28 cellular contexts compared by ENCODE assay signal in genomic region chr16:7284780-7285179, GRCh38. TPM values are rescaled to one million over a fixed set of nuclear protein-coding genes. Genes with fewer than 3 reads are reported as not detected.
"Had no signal": no experiment of that assay in that cellular context is flagged by ENCODE, and none has a peak within 500 bp of the region (broad histone marks: within the 10 kb centered on the region; RNA-seq: fewer than 3 reads in every experiment).

No MANE protein-coding gene starts in this region.

- H3K36me3 ChIP-seq: stomach, suprapubic skin, thoracic aorta, thyroid gland, tibial artery, tibial nerve, transverse colon, upper lobe of left lung, upper lobe of right lung, uterus, vagina had no signal

- H3K27me3 ChIP-seq: stomach, suprapubic skin, testis, thyroid gland, tibial artery, tibial nerve, transverse colon, upper lobe of left lung, upper lobe of right lung, uterus, vagina had no signal

- H3K27ac ChIP-seq: stomach, suprapubic skin, testis, thoracic aorta, thyroid gland, tibial artery, tibial nerve, transverse colon, upper lobe of left lung, upper lobe of right lung, uterus, vagina had no signal

- DNase-seq: stimulated activated CD4-positive, alpha-beta T cell treated with anti-CD3 and anti-CD28 coated beads, Interleukin-2, amount 100 ng/mL, for 48 hours; stimulated activated CD4-positive, alpha-beta T cell treated with anti-CD3 and anti-CD28 coated beads, Interleukin-4, amount 100 ng/mL, for 1 hour; stimulated activated CD4-positive, alpha-beta T cell treated with anti-CD3 and anti-CD28 coated beads, Interleukin-4, amount 100 ng/mL, for 24 hours; stimulated activated CD4-positive, alpha-beta T cell treated with anti-CD3 and anti-CD28 coated beads, Interleukin-4, amount 100 ng/mL, for 4 hours; stimulated activated CD8-positive, alpha-beta memory T cell treated with anti-CD3 and anti-CD28 coated beads, Interleukin-4, amount 100 ng/mL, for 48 hours; stimulated activated naive B cell treated with anti-CD40 and anti-IgM and Interleukin-4, amounts not matched to agents 10 μg/mL and 1 μg/mL and 100 μg/mL, for 72 hours; stimulated activated naive CD4-positive, alpha-beta T cell; stimulated activated naive CD4-positive, alpha-beta T cell treated with Interleukin-2 at 50 U/mL for 16 hours; stimulated activated naive CD8-positive, alpha-beta T cell treated with anti-CD3 and anti-CD28 coated beads, Interleukin-15, amount 100 ng/mL, for 72 hours; stimulated activated naive CD8-positive, alpha-beta T cell treated with anti-CD3 and anti-CD28 coated beads, Interleukin-15, Interleukin-2, amounts not matched to agents 100 U/mL and 50 U/mL, for 24 hours; stomach; substantia nigra; testis; thyroid gland; tibial artery; transverse colon; trophoblast cell; upper lobe of left lung; upper lobe of right lung; uterus had no signal

- H3K27ac Mint-ChIP-seq: stimulated activated effector memory CD8-positive, alpha-beta T cell treated with anti-CD3 and anti-CD28 coated beads, Interleukin-12 subunit alpha, Interleukin-12 subunit beta, amount 100 ng/mL, for 72 hours; stimulated activated memory B cell treated with anti-CD40 and anti-IgM and Interleukin-4, amounts not matched to agents 10 μg/mL and 1 μg/mL and 100 μg/mL, for 72 hours; stimulated activated naive B cell treated with anti-CD40 and anti-IgM and Interleukin-4, amounts not matched to agents 10 μg/mL and 1 μg/mL and 100 μg/mL, for 72 hours; stimulated activated naive CD8-positive, alpha-beta T cell treated with anti-CD3 and anti-CD28 coated beads, Interleukin-15, amount 100 ng/mL, for 72 hours; stimulated activated naive CD8-positive, alpha-beta T cell treated with anti-CD3 and anti-CD28 coated beads, Interleukin-15, Interleukin-2, amounts not matched to agents 100 ng/mL and 50 ng/mL, for 24 hours; type B pancreatic cell had no signal

- H3K36me3 Mint-ChIP-seq: stimulated activated effector memory CD8-positive, alpha-beta T cell treated with anti-CD3 and anti-CD28 coated beads, Interleukin-12 subunit alpha, Interleukin-12 subunit beta, amount 100 ng/mL, for 72 hours; stimulated activated memory B cell treated with anti-CD40 and anti-IgM and Interleukin-4, amounts not matched to agents 10 μg/mL and 1 μg/mL and 100 μg/mL, for 72 hours; stimulated activated naive B cell treated with anti-CD40 and anti-IgM and Interleukin-4, amounts not matched to agents 10 μg/mL and 1 μg/mL and 100 μg/mL, for 72 hours; type B pancreatic cell had no signal

- H3K4me3 ChIP-seq: stomach, suprapubic skin, testis, thoracic aorta, thyroid gland, tibial artery, tibial nerve, transverse colon, upper lobe of left lung, upper lobe of right lung, uterus, vagina had no signal

- H3K4me1 Mint-ChIP-seq: stimulated activated effector memory CD8-positive, alpha-beta T cell treated with anti-CD3 and anti-CD28 coated beads, Interleukin-12 subunit alpha, Interleukin-12 subunit beta, amount 100 ng/mL, for 72 hours; stimulated activated memory B cell treated with anti-CD40 and anti-IgM and Interleukin-4, amounts not matched to agents 10 μg/mL and 1 μg/mL and 100 μg/mL, for 72 hours; stimulated activated naive B cell treated with anti-CD40 and anti-IgM and Interleukin-4, amounts not matched to agents 10 μg/mL and 1 μg/mL and 100 μg/mL, for 72 hours; stimulated activated naive CD8-positive, alpha-beta T cell treated with anti-CD3 and anti-CD28 coated beads, Interleukin-15, amount 100 ng/mL, for 72 hours had no signal

- ATAC-seq: stimulated activated effector memory CD8-positive, alpha-beta T cell treated with anti-CD3 and anti-CD28 coated beads, Interleukin-12 subunit alpha, Interleukin-12 subunit beta, amount 100 ng/mL, for 72 hours; stimulated activated memory B cell treated with anti-CD40 and anti-IgM and Interleukin-4, amounts not matched to agents 10 μg/mL and 1 μg/mL and 100 μg/mL, for 72 hours; stimulated activated naive B cell treated with anti-CD40 and anti-IgM and Interleukin-4, amounts not matched to agents 10 μg/mL and 1 μg/mL and 100 μg/mL, for 72 hours; stimulated activated naive CD8-positive, alpha-beta T cell treated with anti-CD3 and anti-CD28 coated beads, Interleukin-15, amount 100 ng/mL, for 72 hours; stimulated activated naive CD8-positive, alpha-beta T cell treated with anti-CD3 and anti-CD28 coated beads, Interleukin-15, Interleukin-2, amounts not matched to agents 100 U/mL and 50 U/mL, for 24 hours; upper lobe of right lung had no signal

- H3K27me3 Mint-ChIP-seq: stimulated activated memory B cell treated with anti-CD40 and anti-IgM and Interleukin-4, amounts not matched to agents 10 μg/mL and 1 μg/mL and 100 μg/mL, for 72 hours; stimulated activated naive B cell treated with anti-CD40 and anti-IgM and Interleukin-4, amounts not matched to agents 10 μg/mL and 1 μg/mL and 100 μg/mL, for 72 hours; stimulated activated naive CD8-positive, alpha-beta T cell treated with anti-CD3 and anti-CD28 coated beads, Interleukin-15, amount 100 ng/mL, for 72 hours; stimulated activated naive CD8-positive, alpha-beta T cell treated with anti-CD3 and anti-CD28 coated beads, Interleukin-15, Interleukin-2, amounts not matched to agents 100 ng/mL and 50 ng/mL, for 24 hours had no signal

- H3K9me3 ChIP-seq: suprapubic skin, testis, thyroid gland, transverse colon, uterus, vagina had no signal

- H3K4me1 ChIP-seq: stomach, suprapubic skin, testis, thyroid gland, tibial artery, tibial nerve, transverse colon, upper lobe of left lung, upper lobe of right lung, uterus, vagina had no signal

- H3K4me3 Mint-ChIP-seq: stimulated activated effector memory CD8-positive, alpha-beta T cell treated with anti-CD3 and anti-CD28 coated beads, Interleukin-12 subunit alpha, Interleukin-12 subunit beta, amount 100 ng/mL, for 72 hours; stimulated activated memory B cell treated with anti-CD40 and anti-IgM and Interleukin-4, amounts not matched to agents 10 μg/mL and 1 μg/mL and 100 μg/mL, for 72 hours; stimulated activated naive B cell treated with anti-CD40 and anti-IgM and Interleukin-4, amounts not matched to agents 10 μg/mL and 1 μg/mL and 100 μg/mL, for 72 hours; stimulated activated naive CD8-positive, alpha-beta T cell treated with anti-CD3 and anti-CD28 coated beads, Interleukin-15, amount 100 ng/mL, for 72 hours; stimulated activated naive CD8-positive, alpha-beta T cell treated with anti-CD3 and anti-CD28 coated beads, Interleukin-15, Interleukin-2, amounts not matched to agents 100 ng/mL and 50 ng/mL, for 24 hours; type B pancreatic cell had no signal

RNA-seq across cellular contexts. Expression of gene RBFOX1, which starts 47.9 kb away (rescaled TPM):
- total RNA-seq: thoracic aorta, upper lobe of left lung, upper lobe of right lung had no signal
